ENCODE assay signal across 27 cellular contexts in genomic region chr13:67008075-67008668, GRCh38.
"Had no signal": no experiment of that assay in that cellular context is flagged by ENCODE, and none has a peak within 500 bp of the region (broad histone marks: within the 10 kb centered on the region; RNA-seq: fewer than 3 reads in every experiment).

No MANE protein-coding gene starts in this region.

- H3K4me1 ChIP-seq: adrenal gland, breast epithelium, colonic mucosa had no signal

- H3K36me3 ChIP-seq: adrenal gland, breast epithelium, colonic mucosa had no signal

- ATAC-seq: activated CD4-positive, CD25-positive, alpha-beta regulatory T cell treated with anti-CD3 and anti-CD28 coated beads, Interleukin-2, amount 50 U/mL, for 24 hours; activated CD8-positive, alpha-beta T cell treated with anti-CD3 and anti-CD28 coated beads for 36 hours; activated T-cell treated with anti-CD3 and anti-CD28 coated beads, Interleukin-2, amount 50 U/mL, for 72 hours; Panc1; Right ventricle myocardium inferior had no signal

- DNase-seq: activated CD4-positive, alpha-beta T cell treated with anti-CD3 and anti-CD28 coated beads for 4 hours; activated CD8-positive, alpha-beta memory T cell treated with anti-CD3 and anti-CD28 coated beads, Interleukin-2, amount 50 U/mL, for 4 hours; activated CD8-positive, alpha-beta T cell treated with anti-CD3 and anti-CD28 coated beads for 36 hours; activated gamma-delta T cell treated with Interleukin-2 at 50 U/mL for 16 hours; activated naive CD4-positive, alpha-beta T cell treated with anti-CD3 and anti-CD28 coated beads, Interleukin-2, amount 10 ng/mL, durations not matched to agents 7 days and 5 days; activated naive CD8-positive, alpha-beta T cell treated with anti-CD3 and anti-CD28 coated beads for 36 hours; activated T-cell treated with anti-CD3 and anti-CD28 coated beads, Interleukin-2, amount 50 U/mL, for 72 hours; adrenal gland; anterior cingulate cortex; caudate nucleus; colonic mucosa; Karpas-422; NCI-H1105 treated with DMSO at 0.1 percent for 48 hours; NCI-H1436 treated with DMSO at 0.1 percent for 48 hours; NCI-H187 treated with DMSO at 0.1 percent for 48 hours; NCI-H2081 treated with DMSO at 0.1 percent for 48 hours; NCI-H2227 treated with DMSO at 0.1 percent for 48 hours; NCI-H446 treated with DMSO at 0.1 percent for 48 hours; NCI-H526; NCI-H82; OCI-M1; RPMI8226 had no signal

- H3K27me3 ChIP-seq: adrenal gland, breast epithelium, colonic mucosa had no signal

- H3K9me3 ChIP-seq: adrenal gland, breast epithelium, colonic mucosa had no signal

- H3K27ac ChIP-seq: adrenal gland, breast epithelium, colonic mucosa, SK-N-MC had no signal

- H3K4me3 ChIP-seq: adrenal gland, breast epithelium, colonic mucosa, SK-N-MC had no signal
